In the genomic region with DNA sequence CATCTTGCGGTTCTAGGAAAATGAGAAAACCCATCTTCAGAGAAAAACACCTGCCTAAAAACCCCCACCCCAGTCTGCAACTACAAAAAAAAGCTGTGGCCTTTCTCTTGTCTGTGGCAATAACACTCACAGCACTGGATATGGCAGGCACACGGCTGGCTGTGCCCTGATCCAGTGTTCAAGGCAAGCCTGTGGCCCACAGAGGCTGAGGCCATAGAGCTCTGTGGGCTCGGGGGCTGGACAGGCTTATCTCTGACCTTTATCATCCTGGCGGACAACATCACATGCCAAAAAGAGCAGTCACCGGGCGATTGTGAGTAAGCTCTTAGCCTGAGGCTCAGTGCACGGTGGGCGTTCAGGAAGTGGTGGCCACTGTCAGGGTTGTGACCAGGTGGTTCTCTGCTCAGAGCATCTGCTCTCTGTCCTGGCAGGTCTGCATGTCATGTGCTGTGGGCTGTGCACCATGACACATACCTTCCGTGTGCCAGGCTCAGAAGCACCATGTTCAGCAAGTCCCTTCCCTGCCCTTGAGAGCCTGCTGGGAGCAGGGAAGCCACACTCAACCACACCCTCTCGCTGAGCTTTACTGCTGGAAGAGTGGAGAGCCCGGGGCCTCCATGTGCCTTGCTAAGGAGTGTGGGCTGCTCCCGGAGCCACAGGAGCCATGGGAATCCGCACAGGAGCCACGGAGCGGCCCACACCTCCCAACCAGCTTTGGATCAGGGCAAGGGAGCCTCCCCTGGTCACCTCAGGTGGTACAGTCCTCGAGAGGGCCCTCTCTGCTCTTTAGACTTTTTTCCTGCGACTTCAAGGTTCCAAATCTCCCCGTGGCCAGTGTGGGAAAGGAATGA, we compare ENCODE assay signal across 1 cellular context.
TF ChIP-seq lines count a peak whose summit lies in the region.

No MANE protein-coding gene starts in this region.

TF ChIP-seq in IMR-90, 13 proteins besides CTCF, POLR2A, EP300 and RAD21:
- TF ChIP-seq, protein P1, sequence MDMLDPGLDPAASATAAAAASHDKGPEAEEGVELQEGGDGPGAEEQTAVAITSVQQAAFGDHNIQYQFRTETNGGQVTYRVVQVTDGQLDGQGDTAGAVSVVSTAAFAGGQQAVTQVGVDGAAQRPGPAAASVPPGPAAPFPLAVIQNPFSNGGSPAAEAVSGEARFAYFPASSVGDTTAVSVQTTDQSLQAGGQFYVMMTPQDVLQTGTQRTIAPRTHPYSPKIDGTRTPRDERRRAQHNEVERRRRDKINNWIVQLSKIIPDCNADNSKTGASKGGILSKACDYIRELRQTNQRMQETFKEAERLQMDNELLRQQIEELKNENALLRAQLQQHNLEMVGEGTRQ (IDR thresholded peaks at IDR 0.05; ENCODE audit: low read depth, low read length): peak; percentile 28; the same call in 1 of the 2 replicates
- peak; percentile 24; the same call in 1 of the 2 replicates for TF ChIP-seq BHLHE40 (IDR thresholded peaks at IDR 0.05; ENCODE audit: low read depth, low read length)
- TF ChIP-seq MAFK (IDR thresholded peaks at IDR 0.05; ENCODE audit: low read depth, low read length): no peak
- no peak for TF ChIP-seq MXI1 (IDR thresholded peaks at IDR 0.05; ENCODE audit: borderline replicate concordance, low read depth, low read length)
- TF ChIP-seq RFX5 (IDR thresholded peaks at IDR 0.05; ENCODE audit: low read depth, low read length): no peak
- TF ChIP-seq CHD1 (IDR thresholded peaks at IDR 0.05; ENCODE audit: low read depth, low read length): no peak
- no peak for TF ChIP-seq NFE2L2 (IDR thresholded peaks at IDR 0.05; ENCODE audit: low read depth, low read length)
- no peak for TF ChIP-seq MAZ (IDR thresholded peaks at IDR 0.05; ENCODE audit: borderline replicate concordance, low read depth, low read length)
- TF ChIP-seq FOS (IDR thresholded peaks at IDR 0.05; ENCODE audit: low read depth, low read length): peak; percentile 57; the same call in 1 of the 2 replicates
- no peak for TF ChIP-seq SMC3 (IDR thresholded peaks at IDR 0.05; ENCODE audit: low read depth, low read length)
- TF ChIP-seq, protein P2, sequence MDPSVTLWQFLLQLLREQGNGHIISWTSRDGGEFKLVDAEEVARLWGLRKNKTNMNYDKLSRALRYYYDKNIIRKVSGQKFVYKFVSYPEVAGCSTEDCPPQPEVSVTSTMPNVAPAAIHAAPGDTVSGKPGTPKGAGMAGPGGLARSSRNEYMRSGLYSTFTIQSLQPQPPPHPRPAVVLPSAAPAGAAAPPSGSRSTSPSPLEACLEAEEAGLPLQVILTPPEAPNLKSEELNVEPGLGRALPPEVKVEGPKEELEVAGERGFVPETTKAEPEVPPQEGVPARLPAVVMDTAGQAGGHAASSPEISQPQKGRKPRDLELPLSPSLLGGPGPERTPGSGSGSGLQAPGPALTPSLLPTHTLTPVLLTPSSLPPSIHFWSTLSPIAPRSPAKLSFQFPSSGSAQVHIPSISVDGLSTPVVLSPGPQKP (IDR thresholded peaks at IDR 0.05; ENCODE audit: borderline replicate concordance, low read depth, low read length): no peak
- TF ChIP-seq CEBPB (IDR thresholded peaks at IDR 0.05; ENCODE audit: low read depth, low read length): no peak
